Comparison of ENCODE assay signal across 24 cellular contexts in the genomic region with DNA sequence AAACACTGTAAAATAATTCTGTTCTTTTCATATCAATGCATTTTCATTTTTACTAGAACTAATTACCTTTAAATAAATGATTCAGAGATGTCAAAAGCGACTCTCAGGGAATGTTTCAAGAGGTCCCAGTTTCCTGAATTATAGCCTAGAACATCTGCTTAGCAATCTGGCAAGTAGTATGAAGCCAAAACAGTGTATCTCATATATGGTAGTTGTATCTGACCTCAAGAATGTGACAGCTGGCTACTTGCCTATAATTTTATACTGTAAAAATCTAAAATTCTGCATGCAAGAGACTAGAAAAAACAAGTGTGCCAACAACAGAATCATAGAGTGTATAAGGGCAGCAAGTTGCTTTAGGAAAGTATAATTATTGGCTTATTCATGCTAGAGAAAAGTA.
DNase-seq lines count a peak whose midpoint lies in the region; ATAC-seq and TF ChIP-seq lines count a peak whose summit lies in the region.
"Had no signal": no experiment of that assay in that cellular context is flagged by ENCODE, and none has a peak within 500 bp of the region (broad histone marks: within the 10 kb centered on the region; RNA-seq: fewer than 3 reads in every experiment).

No MANE protein-coding gene starts in this region.

- ATAC-seq in omental fat pad (ENCODE audit: low FRiP score) (no peak), GM19324 (IDR thresholded peaks at IDR 0.05; ENCODE audit: low FRiP score, unreplicated experiment) (no peak)
- ATAC-seq: activated naive CD8-positive, alpha-beta T cell treated with anti-CD3 and anti-CD28 coated beads, Interleukin-2, amount 50 U/mL, for 24 hours; CD8-positive, alpha-beta T cell; heart left ventricle; left lung; stimulated activated naive CD8-positive, alpha-beta T cell treated with anti-CD3 and anti-CD28 coated beads, Interleukin-15, Interleukin-2, amounts not matched to agents 100 U/mL and 50 U/mL, for 24 hours had no signal

- DNase-seq in EL: peak; percentile 34
- peak; percentile 87 for DNase-seq in NCI-H1694 (lab: John Stamatoyannopoulos, UW)
- DNase-seq in astrocyte of the cerebellum (ENCODE audit: low read depth): peak; percentile 33
- DNase-seq in fibroblast of villous mesenchyme (ENCODE audit: low read depth): peak; percentile 16
- DNase-seq in mesothelial cell of epicardium (ENCODE audit: low spot score in 2 of 2, unreplicated experiment in 2 of 2): no peak
- DNase-seq in NCI-H2107 treated with DMSO at 0.1 percent for 48 hours (lab: John Stamatoyannopoulos, UW; ENCODE audit: unreplicated experiment): no peak
- DNase-seq in omental fat pad (ENCODE audit: low spot score): no peak
- DNase-seq: activated CD8-positive, alpha-beta memory T cell treated with anti-CD3 and anti-CD28 coated beads, Interleukin-2, amount 50 U/mL, for 48 hours; activated naive CD8-positive, alpha-beta T cell treated with anti-CD3 and anti-CD28 coated beads, Interleukin-2, amount 50 U/mL, for 24 hours; CD8-positive, alpha-beta T cell; DND-41; erythroblast; H7; heart left ventricle; Karpas-422; left lung; NCI-H1105; NCI-H774; OCI-M1; stimulated activated naive CD8-positive, alpha-beta T cell treated with anti-CD3 and anti-CD28 coated beads, Interleukin-15, Interleukin-2, amounts not matched to agents 100 U/mL and 50 U/mL, for 24 hours; T-helper 2 cell; tibial artery had no signal

- H3K36me3 Mint-ChIP-seq in mesothelial cell of epicardium: peaks cover 5% of the 10 kb centered on the region

- TF ChIP-seq CTCF in astrocyte of the cerebellum (IDR thresholded peaks at IDR 0.05; ENCODE audit: low read depth, low read length, missing control alignments) (no peak), fibroblast of villous mesenchyme (IDR thresholded peaks at IDR 0.05; ENCODE audit: insufficient read depth, low read depth, low read length) (no peak), mesothelial cell of epicardium (IDR thresholded peaks at IDR 0.05; ENCODE audit: unreplicated experiment) (no peak), omental fat pad (IDR thresholded peaks at IDR 0.05) (no peak)

- peaks cover 4% of the 10 kb centered on the region for H3K9me3 Mint-ChIP-seq in mesothelial cell of epicardium
- H3K9me3 Mint-ChIP-seq: CD8-positive, alpha-beta T cell had no signal

- no peak overlapping the region for H3K27ac Mint-ChIP-seq in mesothelial cell of epicardium
- H3K27ac Mint-ChIP-seq: activated naive CD8-positive, alpha-beta T cell treated with anti-CD3 and anti-CD28 coated beads, Interleukin-2, amount 50 U/mL, for 24 hours; CD8-positive, alpha-beta T cell had no signal

- in situ Hi-C loops in astrocyte of the cerebellum (cut with HindIII; ENCODE audit: low sequenced_read_pairs): no loop called here

- H3K27me3 Mint-ChIP-seq in mesothelial cell of epicardium (ENCODE audit: low read depth): no peaks in the 10 kb centered on the region
- H3K27me3 Mint-ChIP-seq: activated naive CD8-positive, alpha-beta T cell treated with anti-CD3 and anti-CD28 coated beads, Interleukin-2, amount 50 U/mL, for 24 hours had no signal

- peaks cover 11% of the 10 kb centered on the region for H3K4me1 Mint-ChIP-seq in mesothelial cell of epicardium

- no peak overlapping the region for H3K4me3 ChIP-seq in astrocyte of the cerebellum (ENCODE audit: low read depth, low read length)
- H3K4me3 ChIP-seq in fibroblast of villous mesenchyme (ENCODE audit: low read depth, low read length): no peak overlapping the region
- H3K4me3 ChIP-seq: heart left ventricle, left lung, SJCRH30, tibial artery had no signal

- H3K4me3 Mint-ChIP-seq in mesothelial cell of epicardium: no peak overlapping the region
- H3K4me3 Mint-ChIP-seq: activated naive CD8-positive, alpha-beta T cell treated with anti-CD3 and anti-CD28 coated beads, Interleukin-2, amount 50 U/mL, for 24 hours; CD8-positive, alpha-beta T cell had no signal

Comparison
In these comparisons a context has a peak if more than half of its experiments do, and no peak if none do; other contexts are left out.
1. DNase-seq: peak in EL (single experiment), NCI-H1694 (single experiment), astrocyte of the cerebellum (single experiment) and fibroblast of villous mesenchyme (single experiment); none in mesothelial cell of epicardium (0 of 2), NCI-H2107 treated with DMSO at 0.1 percent for 48 hours (single experiment) and omental fat pad (single experiment).